In the genomic region with DNA sequence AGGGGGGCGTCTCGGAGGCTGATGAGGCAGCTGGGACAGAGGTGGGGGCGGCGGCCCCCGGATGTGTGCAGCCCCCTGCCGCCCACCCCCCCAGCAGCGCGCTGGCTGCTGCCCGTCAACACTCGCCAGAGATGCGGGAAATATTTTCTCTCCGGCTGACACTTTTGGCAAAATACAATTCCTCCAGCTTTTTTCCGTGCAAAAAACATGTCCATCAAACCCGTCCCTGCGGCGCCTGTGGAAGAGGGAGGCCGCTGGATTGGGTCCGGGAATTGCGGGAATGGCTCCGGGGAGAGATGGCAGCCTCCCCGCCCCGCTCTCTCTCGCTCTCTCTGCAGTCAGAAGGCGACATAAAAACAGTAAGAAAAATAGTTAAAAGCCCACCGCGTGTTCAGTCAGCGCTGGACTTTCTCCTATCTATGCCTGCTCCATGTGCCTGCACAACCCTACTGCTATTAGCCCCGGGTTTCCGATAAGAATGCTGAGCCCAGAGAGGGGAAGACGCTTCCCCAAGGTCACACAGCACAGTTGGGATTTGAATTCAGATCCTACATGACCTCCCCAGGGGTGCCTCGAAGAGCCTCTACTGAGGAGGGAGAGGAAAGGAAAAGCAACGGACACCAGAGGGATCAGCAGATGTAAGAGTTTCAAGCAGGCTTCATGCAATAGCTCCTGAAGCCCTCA, we compare ENCODE assay signal across 1 cellular context.
TF ChIP-seq lines count a peak whose summit lies in the region.

No MANE protein-coding gene starts in this region.

TF ChIP-seq in K562, 482 proteins besides CTCF, POLR2A, EP300 and RAD21 (continued from another document):
- TF ChIP-seq ATF1 (CRISPR knock-in tag; IDR thresholded peaks at IDR 0.05) (no peak), ATF1 (tag; IDR thresholded peaks at IDR 0.05) (no peak), PTBP1 (IDR thresholded peaks at IDR 0.05; ENCODE audit: low read depth, low read length) (0 out of 2 replicates have a peak, but pooled peaks have one; percentile 30), ILF3 (IDR thresholded peaks at IDR 0.05; ENCODE audit: borderline replicate concordance) (no peak), BRD9 (IDR thresholded peaks at IDR 0.05; ENCODE audit: low read depth, partially characterized antibody) (no peak), ZNF764 (CRISPR knock-in tag; IDR thresholded peaks at IDR 0.05; ENCODE audit: low read depth) (no peak), ZFP36 (IDR thresholded peaks at IDR 0.05; ENCODE audit: low read depth, low read length, partially characterized antibody) (peak; percentile 70), BCOR (IDR thresholded peaks at IDR 0.05) (peak; percentile 79), ARID1B (IDR thresholded peaks at IDR 0.05) (no peak)
